ENCODE assay signal across 8 cellular contexts in genomic region chr13:28658539-28658795, GRCh38. TPM values are rescaled to one million over a fixed set of nuclear protein-coding genes. Genes with fewer than 3 reads are reported as not detected.
A peak's percentile ranks its signal among the peaks of the same experiment; 100 is the strongest.
DNase-seq lines count a peak whose midpoint lies in the region; ATAC-seq and TF ChIP-seq lines count a peak whose summit lies in the region.

No MANE protein-coding gene starts in this region.

- H3K4me3 Mint-ChIP-seq in brain: peak overlapping the region; percentile 84 to 91 (median 89)

- peak overlapping the region; percentile 54 to 97 (median 95) for H3K27ac Mint-ChIP-seq in brain

- TF ChIP-seq CTCF in 22Rv1 (IDR thresholded peaks at IDR 0.05) (no peak), brain (conservative IDR thresholded peaks at IDR 0.05) (no peak), right lobe of liver (IDR thresholded peaks at IDR 0.05) (no peak), upper lobe of right lung (IDR thresholded peaks at IDR 0.05) (no peak)

- peak overlapping the region; percentile 95 for H3K9ac ChIP-seq in HUES64 (ENCODE audit: low read depth, low read length)

- peaks cover 20% of the 10 kb centered on the region for H3K36me3 Mint-ChIP-seq in brain

- peak; percentile 22 for ATAC-seq in GM19328 (IDR thresholded peaks at IDR 0.05; ENCODE audit: unreplicated experiment)
- peak; percentile 4 to 11 (median 8) for ATAC-seq in right lobe of liver
- no peak for ATAC-seq in upper lobe of right lung
- ATAC-seq in HG03095 (IDR thresholded peaks at IDR 0.05; ENCODE audit: unreplicated experiment): no peak

- peaks cover 34% of the 10 kb centered on the region for H3K36me3 ChIP-seq in HUES64 (ENCODE audit: insufficient read depth, low read length)
- peaks cover 0 to 15% (median 6%) of the 10 kb centered on the region in 4 donors for H3K36me3 ChIP-seq in right lobe of liver
- peaks cover 13% of the 10 kb centered on the region for H3K36me3 ChIP-seq in upper lobe of right lung

- no peaks in the 10 kb centered on the region for H3K9me3 ChIP-seq in HUES64 (ENCODE audit: insufficient read depth, low read depth, low read length)
- H3K9me3 ChIP-seq in right lobe of liver: no peaks in the 10 kb centered on the region
- H3K9me3 ChIP-seq in upper lobe of right lung: no peaks in the 10 kb centered on the region

- H3K4me1 Mint-ChIP-seq in brain: peaks cover 68% of the 10 kb centered on the region

- H3K27me3 Mint-ChIP-seq in brain: peaks cover 11% of the 10 kb centered on the region

- H3K9me3 Mint-ChIP-seq in brain: no peaks in the 10 kb centered on the region

- no peak for TF ChIP-seq POLR2A in right lobe of liver (IDR thresholded peaks at IDR 0.05)

- WGBS in HUES64: 3% methylated on average over 6 of the region's 8 CpGs
- under 1% methylated on average over 8 of the region's 8 CpGs for WGBS in right lobe of liver (ENCODE audit: insufficient coverage, low coverage, low lambda C conversion rate, missing lambda C conversion rate)

- H3K4me3 ChIP-seq in HUES64 (ENCODE audit: low read length) (peak overlapping the region; percentile 100), right lobe of liver (peak overlapping the region; percentile 79 to 91 (median 86)), upper lobe of right lung (peak overlapping the region; percentile 83)

- H3K27me3 ChIP-seq in HUES64 (ENCODE audit: insufficient read depth, low read length) (no peaks in the 10 kb centered on the region), right lobe of liver (no peaks in the 10 kb centered on the region), upper lobe of right lung (no peaks in the 10 kb centered on the region)

- peaks cover 24% of the 10 kb centered on the region for H3K4me1 ChIP-seq in HUES64 (ENCODE audit: insufficient read depth, low read length)
- peaks cover 0 to 25% (median 10%) of the 10 kb centered on the region in 4 donors for H3K4me1 ChIP-seq in right lobe of liver
- peaks cover 26% of the 10 kb centered on the region for H3K4me1 ChIP-seq in upper lobe of right lung

- intact Hi-C loops in right lobe of liver (cut with DNase I) (no loop called here), upper lobe of right lung (cut with DNase I) (no loop called here)

- H3K27ac ChIP-seq in 22Rv1 (peak overlapping the region; percentile 75), HUES64 (ENCODE audit: low read depth, low read length) (peak overlapping the region; percentile 47), right lobe of liver (peak overlapping the region; percentile 78 to 97 (median 81)), upper lobe of right lung (peak overlapping the region; percentile 91)

- DNase-seq in right lobe of liver (no peak), upper lobe of right lung (no peak), cortex of kidney (lab: John Stamatoyannopoulos, UW) (no peak)

RNA-seq across cellular contexts. Expression of gene POMP, which starts 0.5 kb away (rescaled TPM):
- 127 TPM for polyA plus RNA-seq in HUES64 (2013, experiment 1 of 2)
- polyA plus RNA-seq in HUES64 (2013, experiment 2 of 2): 132 TPM
- polyA plus RNA-seq in brain (ENCODE audit: insufficient read depth, low read depth, low replicate concordance): 38.3 TPM
- total RNA-seq in right lobe of liver (10 to 100 TPM; 31.8 to 60.6 (median 50.2) TPM), upper lobe of right lung (56.5 TPM)

Comparison
In these comparisons a context has a peak if more than half of its experiments do, and no peak if none do; other contexts are left out.
1. ATAC-seq: peak in GM19328 (single experiment) and right lobe of liver (4 of 4); none in upper lobe of right lung (single experiment) and HG03095 (single experiment).
2. Peak in every context shown above with its lines, with median percentiles within 50 percentile points of each other: H3K27ac ChIP-seq and H3K4me3 ChIP-seq.